17 cellular contexts compared by ENCODE assay signal in genomic region chr1:2210084-2210653, GRCh38. TPM values are rescaled to one million over a fixed set of nuclear protein-coding genes. Genes with fewer than 3 reads are reported as not detected.
DNase-seq lines count a peak whose midpoint lies in the region; ATAC-seq, FAIRE-seq and TF ChIP-seq lines count a peak whose summit lies in the region.
"Had no signal": no experiment of that assay in that cellular context is flagged by ENCODE, and none has a peak within 500 bp of the region (broad histone marks: within the 10 kb centered on the region; RNA-seq: fewer than 3 reads in every experiment).

No MANE protein-coding gene starts in this region.

- FAIRE-seq in bronchial epithelial cell (lab: Jason Lieb, UNC), result no peak
- FAIRE-seq: TTC549, urothelium cell line had no signal

- TF ChIP-seq CTCF in bronchial epithelial cell (IDR thresholded peaks at IDR 0.05; ENCODE audit: insufficient read depth, low read length, severe bottlenecking) (no peak), lower lobe of right lung (IDR thresholded peaks at IDR 0.05) (no peak)

- intact Hi-C loops in lower lobe of right lung (cut with DNase I), result no loop called here

- H3K36me3 Mint-ChIP-seq in effector memory CD8-positive, alpha-beta T cell (ENCODE audit: insufficient read depth), result peaks cover 9% of the 10 kb centered on the region
- H3K36me3 Mint-ChIP-seq: activated naive CD4-positive, alpha-beta T cell treated with anti-CD3 and anti-CD28 coated beads, Interleukin-2, amount 50 U/mL, for 24 hours; CD4-positive, alpha-beta memory T cell; IgD-negative memory B cell; natural killer cell treated with Interleukin-12 subunit alpha and Interleukin-12 subunit beta and Interleukin-15 and Interleukin-18, amount 100 ng/mL, for 72 hours had no signal

- peaks cover 80% of the 10 kb centered on the region for H3K4me1 ChIP-seq in lower lobe of right lung
- H3K4me1 ChIP-seq in stomach smooth muscle (ENCODE audit: control insufficient read depth, insufficient read depth, low read length), result peaks cover 81% of the 10 kb centered on the region

- peak overlapping the region; percentile 84 for H3K27ac ChIP-seq in lower lobe of right lung
- peak overlapping the region; percentile 87 for H3K27ac ChIP-seq in stomach smooth muscle (ENCODE audit: low read length)
- H3K27ac ChIP-seq: brain microvascular endothelial cell had no signal

- no peak overlapping the region for H3K4me3 Mint-ChIP-seq in effector memory CD8-positive, alpha-beta T cell
- H3K4me3 Mint-ChIP-seq: activated naive CD4-positive, alpha-beta T cell treated with anti-CD3 and anti-CD28 coated beads, Interleukin-2, amount 50 U/mL, for 24 hours; CD4-positive, alpha-beta memory T cell; IgD-negative memory B cell; natural killer cell treated with Interleukin-12 subunit alpha and Interleukin-12 subunit beta and Interleukin-15 and Interleukin-18, amount 100 ng/mL, for 72 hours had no signal

- H3K27me3 ChIP-seq in bronchial epithelial cell (ENCODE audit: control insufficient read depth, insufficient read depth, low read length) (no peaks in the 10 kb centered on the region), lower lobe of right lung (ENCODE audit: low read depth) (no peaks in the 10 kb centered on the region), stomach smooth muscle (ENCODE audit: control insufficient read depth in 1 of 2, insufficient read depth in 2 of 2, low read length in 2 of 2) (no peaks in the 10 kb centered on the region)
- H3K27me3 ChIP-seq: brain microvascular endothelial cell had no signal

- no peaks in the 10 kb centered on the region for H3K27me3 Mint-ChIP-seq in effector memory CD8-positive, alpha-beta T cell
- H3K27me3 Mint-ChIP-seq: activated naive CD4-positive, alpha-beta T cell treated with anti-CD3 and anti-CD28 coated beads, Interleukin-2, amount 50 U/mL, for 24 hours; CD4-positive, alpha-beta memory T cell; IgD-negative memory B cell; natural killer cell treated with Interleukin-12 subunit alpha and Interleukin-12 subunit beta and Interleukin-15 and Interleukin-18, amount 100 ng/mL, for 72 hours had no signal

- H3K9me3 Mint-ChIP-seq in effector memory CD8-positive, alpha-beta T cell, result no peaks in the 10 kb centered on the region
- H3K9me3 Mint-ChIP-seq: activated naive CD4-positive, alpha-beta T cell treated with anti-CD3 and anti-CD28 coated beads, Interleukin-2, amount 50 U/mL, for 24 hours; CD4-positive, alpha-beta memory T cell; IgD-negative memory B cell; natural killer cell treated with Interleukin-12 subunit alpha and Interleukin-12 subunit beta and Interleukin-15 and Interleukin-18, amount 100 ng/mL, for 72 hours had no signal

- no peak overlapping the region for H3K27ac Mint-ChIP-seq in effector memory CD8-positive, alpha-beta T cell
- H3K27ac Mint-ChIP-seq: activated naive CD4-positive, alpha-beta T cell treated with anti-CD3 and anti-CD28 coated beads, Interleukin-2, amount 50 U/mL, for 24 hours; CD4-positive, alpha-beta memory T cell; IgD-negative memory B cell; natural killer cell treated with Interleukin-12 subunit alpha and Interleukin-12 subunit beta and Interleukin-15 and Interleukin-18, amount 100 ng/mL, for 72 hours had no signal

- no peak overlapping the region for H3K4me3 ChIP-seq in bronchial epithelial cell (ENCODE audit: low read depth, low read length)
- H3K4me3 ChIP-seq in lower lobe of right lung, result no peak overlapping the region
- no peak overlapping the region for H3K4me3 ChIP-seq in stomach smooth muscle (ENCODE audit: low read length in 2 of 2)

- DNase-seq in ELF-1 (ENCODE audit: low read depth, low spot score) (peak; percentile 9), bronchial epithelial cell (ENCODE audit: low read depth) (peak; percentile 63), lower lobe of right lung (no peak), midbrain (lab: John Stamatoyannopoulos, UW) (no peak), SW 1271 (lab: John Stamatoyannopoulos, UW) (no peak), pons (ENCODE audit: low spot score) (no peak)
- DNase-seq in effector memory CD8-positive, alpha-beta T cell, result no peak
- DNase-seq: activated T-cell treated with anti-CD3 and anti-CD28 coated beads, Interleukin-2, amount 50 U/mL, for 1 hour; brain microvascular endothelial cell; NCI-H748 treated with DMSO at 0.1 percent for 48 hours had no signal

- no peak for ATAC-seq in lower lobe of right lung
- no peak for ATAC-seq in effector memory CD8-positive, alpha-beta T cell (replicated peaks)
- ATAC-seq: natural killer cell treated with Interleukin-12 subunit alpha and Interleukin-12 subunit beta and Interleukin-15 and Interleukin-18, amount 100 ng/mL, for 72 hours had no signal

- H3K9me3 ChIP-seq in lower lobe of right lung (no peaks in the 10 kb centered on the region), stomach smooth muscle (ENCODE audit: control insufficient read depth in 2 of 2, low read length in 2 of 2) (no peaks in the 10 kb centered on the region)

- no peaks in the 10 kb centered on the region for H3K36me3 ChIP-seq in bronchial epithelial cell (ENCODE audit: control insufficient read depth, insufficient read depth, low read length)
- no peaks in the 10 kb centered on the region for H3K36me3 ChIP-seq in lower lobe of right lung
- no peaks in the 10 kb centered on the region for H3K36me3 ChIP-seq in stomach smooth muscle (ENCODE audit: control insufficient read depth in 2 of 2, insufficient read depth in 2 of 2, low read length in 2 of 2)
- H3K36me3 ChIP-seq: brain microvascular endothelial cell had no signal

- no peaks in the 10 kb centered on the region for H3K4me1 Mint-ChIP-seq in effector memory CD8-positive, alpha-beta T cell (ENCODE audit: low read depth in 2 of 2)
- H3K4me1 Mint-ChIP-seq: activated naive CD4-positive, alpha-beta T cell treated with anti-CD3 and anti-CD28 coated beads, Interleukin-2, amount 50 U/mL, for 24 hours had no signal

- no peak overlapping the region for H3K9ac ChIP-seq in stomach smooth muscle (ENCODE audit: low read length in 2 of 2)

RNA-seq across cellular contexts. Expression of gene FAAP20, which starts 15.6 kb away (rescaled TPM):
- total RNA-seq in bronchial epithelial cell (14.2 and 15.0 TPM in 2 replicates), lower lobe of right lung (50.9 TPM)

RNA-seq across cellular contexts. Expression of gene SKI, which starts 17.9 kb away (rescaled TPM):
- total RNA-seq in bronchial epithelial cell (8.4 and 9.2 TPM in 2 replicates), lower lobe of right lung (90.0 TPM)

Comparison
In these comparisons a context has a peak if more than half of its experiments do, and no peak if none do; other contexts are left out.
1. DNase-seq: peak in ELF-1 (single experiment) and bronchial epithelial cell (single experiment); none in lower lobe of right lung (single experiment), midbrain (single experiment), effector memory CD8-positive, alpha-beta T cell (0 of 3), SW 1271 (0 of 2) and pons (single experiment).